Comparison of ENCODE assay signal across 8 cellular contexts in the genomic region with DNA sequence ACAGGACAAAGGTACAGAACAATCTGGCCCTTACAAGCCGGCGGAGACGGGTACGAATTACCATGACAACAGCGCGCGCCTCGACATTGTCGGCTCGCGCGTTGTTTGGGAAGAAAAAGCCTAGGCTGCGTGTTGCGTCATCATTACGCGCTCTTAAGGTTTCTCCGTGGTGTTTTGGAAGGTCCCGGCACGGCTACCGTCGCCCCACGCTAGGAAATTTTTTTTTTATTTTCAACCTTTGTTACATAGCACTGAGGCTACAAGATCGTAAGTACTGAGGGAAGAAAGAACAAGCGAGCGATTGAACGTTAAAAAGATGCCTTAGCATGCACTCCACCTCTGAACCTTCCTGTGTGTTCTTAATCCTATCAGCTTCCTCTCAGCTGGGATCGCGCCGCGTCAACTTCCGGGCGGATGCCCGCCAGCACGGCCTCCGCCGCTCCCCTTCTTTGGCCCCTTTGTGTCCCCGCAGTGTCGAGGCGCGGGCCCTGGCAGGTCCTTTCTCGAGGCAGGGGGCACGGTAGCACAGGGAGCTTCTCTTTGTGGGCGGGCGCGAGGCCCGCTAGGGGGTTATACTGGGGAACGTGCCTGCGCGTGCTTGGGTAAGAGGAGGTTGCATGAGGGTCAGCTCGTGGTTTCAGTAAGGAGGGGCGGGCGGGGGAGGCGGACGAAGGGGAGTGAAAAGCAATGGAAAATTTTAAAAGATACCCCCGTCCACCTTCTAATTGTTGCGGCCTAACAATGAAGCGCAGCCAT. TPM values are rescaled to one million over a fixed set of nuclear protein-coding genes. Genes with fewer than 3 reads are reported as not detected.
DNase-seq lines count a peak whose midpoint lies in the region; ATAC-seq lines count a peak whose summit lies in the region.

A gene with protein sequence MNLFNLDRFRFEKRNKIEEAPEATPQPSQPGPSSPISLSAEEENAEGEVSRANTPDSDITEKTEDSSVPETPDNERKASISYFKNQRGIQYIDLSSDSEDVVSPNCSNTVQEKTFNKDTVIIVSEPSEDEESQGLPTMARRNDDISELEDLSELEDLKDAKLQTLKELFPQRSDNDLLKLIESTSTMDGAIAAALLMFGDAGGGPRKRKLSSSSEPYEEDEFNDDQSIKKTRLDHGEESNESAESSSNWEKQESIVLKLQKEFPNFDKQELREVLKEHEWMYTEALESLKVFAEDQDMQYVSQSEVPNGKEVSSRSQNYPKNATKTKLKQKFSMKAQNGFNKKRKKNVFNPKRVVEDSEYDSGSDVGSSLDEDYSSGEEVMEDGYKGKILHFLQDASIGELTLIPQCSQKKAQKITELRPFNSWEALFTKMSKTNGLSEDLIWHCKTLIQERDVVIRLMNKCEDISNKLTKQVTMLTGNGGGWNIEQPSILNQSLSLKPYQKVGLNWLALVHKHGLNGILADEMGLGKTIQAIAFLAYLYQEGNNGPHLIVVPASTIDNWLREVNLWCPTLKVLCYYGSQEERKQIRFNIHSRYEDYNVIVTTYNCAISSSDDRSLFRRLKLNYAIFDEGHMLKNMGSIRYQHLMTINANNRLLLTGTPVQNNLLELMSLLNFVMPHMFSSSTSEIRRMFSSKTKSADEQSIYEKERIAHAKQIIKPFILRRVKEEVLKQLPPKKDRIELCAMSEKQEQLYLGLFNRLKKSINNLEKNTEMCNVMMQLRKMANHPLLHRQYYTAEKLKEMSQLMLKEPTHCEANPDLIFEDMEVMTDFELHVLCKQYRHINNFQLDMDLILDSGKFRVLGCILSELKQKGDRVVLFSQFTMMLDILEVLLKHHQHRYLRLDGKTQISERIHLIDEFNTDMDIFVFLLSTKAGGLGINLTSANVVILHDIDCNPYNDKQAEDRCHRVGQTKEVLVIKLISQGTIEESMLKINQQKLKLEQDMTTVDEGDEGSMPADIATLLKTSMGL (plus strand): TSS at position 397 of the 756 bp plus-strand sequence. CDS start 530 bp downstream, outside the sequence.

- intact Hi-C loops in dendritic cell treated with granulocyte-macrophage colony-stimulating factor and Interleukin-4, amounts not matched to agents 40 ng/mL and 50 ng/mL, for 4 days (cut with micrococcal nuclease) = no loop called here

- POLR2A ChIA-PET in activated CD4-positive, alpha-beta T cell treated with anti-CD3 and anti-CD28 coated beads, Interleukin-2, amount 10 ng/mL, durations not matched to agents 7 days and 5 days (lab: Charles Lee) = no interaction called here

- peak within 1 kb of the TSS; percentile 100 for H3K27ac Mint-ChIP-seq in activated CD4-positive, alpha-beta T cell treated with anti-CD3 and anti-CD28 coated beads, Interleukin-2, amount 10 ng/mL, durations not matched to agents 7 days and 5 days
- peak within 1 kb of the TSS; percentile 99 for H3K27ac Mint-ChIP-seq in dendritic cell treated with granulocyte-macrophage colony-stimulating factor and Interleukin-4, amounts not matched to agents 40 ng/mL and 50 ng/mL, for 4 days

- H3K27ac ChIP-seq in BLaER1 = peak within 1 kb of the TSS; percentile 89

- no peaks in the 10 kb centered on the region for H3K27me3 ChIP-seq in BLaER1

- peak within 1 kb of the TSS; percentile 96 for H3K4me2 ChIP-seq in BLaER1

- H3K4me3 ChIP-seq in BLaER1 = peak within 1 kb of the TSS; percentile 72

- peaks cover 32% of the 10 kb centered on the region for H3K36me3 ChIP-seq in BLaER1

- peaks cover 32% of the 10 kb centered on the region for H3K4me1 Mint-ChIP-seq in activated CD4-positive, alpha-beta T cell treated with anti-CD3 and anti-CD28 coated beads, Interleukin-2, amount 10 ng/mL, durations not matched to agents 7 days and 5 days
- H3K4me1 Mint-ChIP-seq in dendritic cell treated with granulocyte-macrophage colony-stimulating factor and Interleukin-4, amounts not matched to agents 40 ng/mL and 50 ng/mL, for 4 days (ENCODE audit: low read depth) = peaks cover 10% of the 10 kb centered on the region

- H4K20me1 ChIP-seq in BLaER1 = no peaks in the 10 kb centered on the region

- no peaks in the 10 kb centered on the region for H3K9me3 ChIP-seq in BLaER1

- ATAC-seq in GM19328 (IDR thresholded peaks at IDR 0.05; ENCODE audit: unreplicated experiment) (peak; percentile 93), HG03520 (IDR thresholded peaks at IDR 0.05; ENCODE audit: unreplicated experiment) (peak; percentile 92), left lobe of liver (peak; percentile 95)

- H3K4me3 Mint-ChIP-seq in activated CD4-positive, alpha-beta T cell treated with anti-CD3 and anti-CD28 coated beads, Interleukin-2, amount 10 ng/mL, durations not matched to agents 7 days and 5 days = peak within 1 kb of the TSS; percentile 100
- peak within 1 kb of the TSS; percentile 95 for H3K4me3 Mint-ChIP-seq in dendritic cell treated with granulocyte-macrophage colony-stimulating factor and Interleukin-4, amounts not matched to agents 40 ng/mL and 50 ng/mL, for 4 days

- CTCF ChIA-PET in activated CD4-positive, alpha-beta T cell treated with anti-CD3 and anti-CD28 coated beads, Interleukin-2, amount 10 ng/mL, durations not matched to agents 7 days and 5 days (lab: Charles Lee) = interaction anchor here (1.0 kb wide), 1 partner anchor 37 kb away, joined by 3 read pairs; no protein-coding TSS in a partner anchor

- peaks cover 26% of the 10 kb centered on the region for H3K36me3 Mint-ChIP-seq in activated CD4-positive, alpha-beta T cell treated with anti-CD3 and anti-CD28 coated beads, Interleukin-2, amount 10 ng/mL, durations not matched to agents 7 days and 5 days (ENCODE audit: low read depth)
- peaks cover 28% of the 10 kb centered on the region for H3K36me3 Mint-ChIP-seq in dendritic cell treated with granulocyte-macrophage colony-stimulating factor and Interleukin-4, amounts not matched to agents 40 ng/mL and 50 ng/mL, for 4 days (ENCODE audit: low read depth)

- peak within 1 kb of the TSS; percentile 92 for H3K9ac ChIP-seq in BLaER1

- peaks cover 6% of the 10 kb centered on the region for H3K27me3 Mint-ChIP-seq in activated CD4-positive, alpha-beta T cell treated with anti-CD3 and anti-CD28 coated beads, Interleukin-2, amount 10 ng/mL, durations not matched to agents 7 days and 5 days
- peaks cover 3% of the 10 kb centered on the region for H3K27me3 Mint-ChIP-seq in dendritic cell treated with granulocyte-macrophage colony-stimulating factor and Interleukin-4, amounts not matched to agents 40 ng/mL and 50 ng/mL, for 4 days

- peaks cover 22% of the 10 kb centered on the region for H3K4me1 ChIP-seq in BLaER1

- no peaks in the 10 kb centered on the region for H3K9me3 Mint-ChIP-seq in activated CD4-positive, alpha-beta T cell treated with anti-CD3 and anti-CD28 coated beads, Interleukin-2, amount 10 ng/mL, durations not matched to agents 7 days and 5 days
- no peaks in the 10 kb centered on the region for H3K9me3 Mint-ChIP-seq in dendritic cell treated with granulocyte-macrophage colony-stimulating factor and Interleukin-4, amounts not matched to agents 40 ng/mL and 50 ng/mL, for 4 days

- peak; percentile 96 for DNase-seq in NCI-H69 (lab: John Stamatoyannopoulos, UW)
- DNase-seq in activated CD4-positive, alpha-beta T cell treated with anti-CD3 and anti-CD28 coated beads, Interleukin-2, amount 10 ng/mL, durations not matched to agents 7 days and 5 days = peak; percentile 94
- DNase-seq in left lobe of liver (ENCODE audit: low spot score) = peak; percentile 85
- DNase-seq in stimulated activated CD4-positive, alpha-beta T cell treated with anti-CD3 and anti-CD28 coated beads, Interleukin-2, amount 100 ng/mL, for 4 hours (ENCODE audit: low read depth) = peak; percentile 85

RNA-seq across cellular contexts. Expression of the gene that starts here (rescaled TPM):
- 10 to 100 TPM; 26.9 to 32.4 TPM for total RNA-seq in activated CD4-positive, alpha-beta T cell treated with anti-CD3 and anti-CD28 coated beads, Interleukin-2, amount 10 ng/mL, durations not matched to agents 7 days and 5 days
- total RNA-seq in left lobe of liver = 7.4 TPM

Comparison
In these comparisons a context has a peak if more than half of its experiments do, and no peak if none do; other contexts are left out.
1. Peak in every context shown above with its lines: DNase-seq, ATAC-seq, H3K4me3 ChIP-seq and H3K27ac ChIP-seq.